29 cellular contexts compared by ENCODE assay signal in the genomic region with DNA sequence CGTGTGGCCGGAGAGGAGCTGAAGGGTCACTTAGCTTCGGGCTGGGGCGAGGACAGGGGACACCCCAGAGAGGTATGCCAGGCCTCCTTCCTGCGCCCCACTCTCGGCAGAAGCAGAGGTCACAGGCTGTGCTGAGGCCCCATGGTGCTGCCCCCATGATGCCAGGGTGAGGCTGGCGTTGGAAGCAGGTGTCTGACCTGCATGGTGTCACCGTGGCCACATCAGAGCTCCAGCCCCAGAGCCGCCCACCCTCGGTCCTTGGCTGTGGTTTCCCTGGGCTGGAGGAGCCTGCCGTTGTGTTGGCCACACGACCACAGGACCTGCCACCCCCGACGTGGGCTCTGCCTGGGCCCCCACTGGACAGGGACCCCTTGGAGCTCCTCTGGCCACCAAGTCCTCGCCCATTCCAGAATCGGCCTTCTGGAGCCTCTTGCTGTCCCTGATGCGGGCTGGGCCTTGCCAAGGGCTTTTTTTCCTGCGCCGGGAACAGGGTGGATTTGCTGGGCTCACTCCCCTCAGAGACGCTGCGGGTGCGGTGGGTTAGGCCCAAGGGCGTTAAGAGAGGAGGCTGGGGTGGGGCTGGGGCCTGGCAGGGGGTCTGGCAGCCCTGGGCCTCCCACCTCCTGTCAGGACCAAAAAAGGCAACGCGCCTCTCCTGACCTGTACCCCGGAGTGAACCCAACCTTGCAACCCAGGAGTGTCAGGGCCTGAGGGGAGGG. TPM values are rescaled to one million over a fixed set of nuclear protein-coding genes. Genes with fewer than 3 reads are reported as not detected.
DNase-seq lines count a peak whose midpoint lies in the region; TF ChIP-seq lines count a peak whose summit lies in the region.
"Had no signal": no experiment of that assay in that cellular context is flagged by ENCODE, and none has a peak within 500 bp of the region (broad histone marks: within the 10 kb centered on the region; RNA-seq: fewer than 3 reads in every experiment).

No MANE protein-coding gene starts in this region.

- peaks cover 6% of the 10 kb centered on the region for H3K36me3 ChIP-seq in breast epithelium
- H3K36me3 ChIP-seq in mammary epithelial cell (ENCODE audit: insufficient read depth, low read length): peaks cover 4% of the 10 kb centered on the region
- H3K36me3 ChIP-seq in prostate gland: peaks cover 0 to 33% of the 10 kb centered on the region in 2 donors
- H3K36me3 ChIP-seq in vagina: peaks cover 0 to 49% of the 10 kb centered on the region in 2 donors
- H3K36me3 ChIP-seq in adrenal gland (replicated peaks in 1 of 2): peaks cover 0 to 66% of the 10 kb centered on the region in 2 donors
- H3K36me3 ChIP-seq: neutrophil had no signal

- H3K4me2 ChIP-seq in mammary epithelial cell (ENCODE audit: insufficient read depth, low read depth, low read length): no peak overlapping the region

- TF ChIP-seq CTCF in breast epithelium (IDR thresholded peaks at IDR 0.05) (no peak), mammary epithelial cell (conservative IDR thresholded peaks at IDR 0.05 in 1 of 2, IDR thresholded peaks at IDR 0.05 in 1 of 2; ENCODE audit: extremely low read depth in 1 of 2, insufficient read depth in 1 of 2, low read depth in 1 of 2, low read length in 2 of 2) (no peak), dorsolateral prefrontal cortex (IDR thresholded peaks at IDR 0.05 in 54 of 56, conservative IDR thresholded peaks at IDR 0.05 in 2 of 56; ENCODE audit: low read depth in 1 of 56, partially characterized antibody in 56 of 56) (no peak), prostate gland (IDR thresholded peaks at IDR 0.05) (no peak), vagina (IDR thresholded peaks at IDR 0.05) (no peak), adrenal gland (IDR thresholded peaks at IDR 0.05) (no peak)

- H3K9me3 Mint-ChIP-seq in T-helper 2 cell treated with Interferon-gamma antibody and Interleukin-4, amounts not matched to agents 5 μg/mL and 100 μg/mL, for 36 hours: no peaks in the 10 kb centered on the region
- H3K9me3 Mint-ChIP-seq: activated T-cell treated with anti-CD3 and anti-CD28 coated beads, Interleukin-2, amount 50 U/mL, for 4 hours; CD8-positive, alpha-beta T cell had no signal

- no peak overlapping the region for H3K4me3 Mint-ChIP-seq in T-helper 2 cell treated with Interferon-gamma antibody and Interleukin-4, amounts not matched to agents 5 μg/mL and 100 μg/mL, for 36 hours
- H3K4me3 Mint-ChIP-seq: activated CD4-positive, alpha-beta T cell treated with anti-CD3 and anti-CD28 coated beads for 36 hours; activated T-cell treated with anti-CD3 and anti-CD28 coated beads, Interleukin-2, amount 50 U/mL, for 4 hours; CD8-positive, alpha-beta T cell; T-helper 17 cell had no signal

- H3K9ac ChIP-seq in mammary epithelial cell (ENCODE audit: insufficient read depth, low read length): no peak overlapping the region

- dilution Hi-C loops in mammary epithelial cell (cut with HindIII; ENCODE audit: low sequenced_read_pairs): no loop called here

- no TSS peak for BruUV-seq in mammary epithelial cell (replicated peaks; lab: Mats Ljungman, UMichigan)

- no peaks in the 10 kb centered on the region for H3K27me3 ChIP-seq in breast epithelium
- H3K27me3 ChIP-seq in mammary epithelial cell (ENCODE audit: insufficient read depth, low read length): no peaks in the 10 kb centered on the region
- no peaks in the 10 kb centered on the region for H3K27me3 ChIP-seq in dorsolateral prefrontal cortex
- H3K27me3 ChIP-seq in prostate gland (replicated peaks; ENCODE audit: insufficient read depth): no peaks in the 10 kb centered on the region
- H3K27me3 ChIP-seq in vagina: no peaks in the 10 kb centered on the region
- H3K27me3 ChIP-seq in adrenal gland: no peaks in the 10 kb centered on the region
- H3K27me3 ChIP-seq: neutrophil, suprapubic skin had no signal

- H3K4me3 ChIP-seq in breast epithelium (no peak overlapping the region), mammary epithelial cell (replicated peaks in 1 of 3; ENCODE audit: insufficient read depth in 1 of 3, low read depth in 2 of 3, low read length in 3 of 3) (no peak overlapping the region), dorsolateral prefrontal cortex (no peak overlapping the region), prostate gland (no peak overlapping the region), vagina (no peak overlapping the region), adrenal gland (no peak overlapping the region)
- H3K4me3 ChIP-seq: SK-N-MC, suprapubic skin had no signal

- H3K4me1 ChIP-seq in breast epithelium (peaks cover 14 to 32% of the 10 kb centered on the region in 2 donors), mammary epithelial cell (ENCODE audit: insufficient read depth, low read length) (peaks cover 9% of the 10 kb centered on the region), prostate gland (replicated peaks) (peaks cover 19% of the 10 kb centered on the region), vagina (peaks cover 54% of the 10 kb centered on the region), adrenal gland (replicated peaks in 1 of 2) (peaks cover 0 to 32% of the 10 kb centered on the region in 2 donors)

- H3K27ac ChIP-seq in breast epithelium (peak overlapping the region; percentile 35 to 85), mammary epithelial cell (ENCODE audit: insufficient read depth, low read depth, low read length) (no peak overlapping the region), dorsolateral prefrontal cortex (peak overlapping the region in 32 of 59 donors; percentile 0 to 95 (median 76)), prostate gland (peak overlapping the region; percentile 58 to 71), vagina (peak overlapping the region; percentile 81), adrenal gland (peak overlapping the region in 1 of 5 donors; percentile 3)
- H3K27ac ChIP-seq: 22Rv1, neutrophil, SK-N-MC had no signal

- no peak overlapping the region for H2AFZ ChIP-seq in mammary epithelial cell (ENCODE audit: low read depth, low read length)

- in situ Hi-C loops in mammary epithelial cell (cut with MboI; ENCODE audit: low sequenced_read_pairs in 2 of 2): no loop called here

- no peak overlapping the region for H3K27ac Mint-ChIP-seq in T-helper 2 cell treated with Interferon-gamma antibody and Interleukin-4, amounts not matched to agents 5 μg/mL and 100 μg/mL, for 36 hours
- H3K27ac Mint-ChIP-seq: activated CD4-positive, alpha-beta T cell treated with anti-CD3 and anti-CD28 coated beads for 36 hours; CD8-positive, alpha-beta T cell; progenitor cell of endocrine pancreas; T-helper 17 cell had no signal

- TF ChIP-seq POLR2A in breast epithelium (IDR thresholded peaks at IDR 0.05) (no peak), prostate gland (IDR thresholded peaks at IDR 0.05) (no peak), vagina (IDR thresholded peaks at IDR 0.05) (no peak), adrenal gland (IDR thresholded peaks at IDR 0.05) (no peak)

- CTCF ChIA-PET in mammary epithelial cell (lab: Charles Lee; ENCODE audit: low non-redundant PET): no interaction called here

- WGBS in mammary epithelial cell (ENCODE audit: low coverage, missing lambda C conversion rate): 88% methylated on average over 17 of the region's 26 CpGs
- 85% methylated on average over 26 of the region's 26 CpGs for WGBS in prostate gland
- WGBS in adrenal gland, 4 donors: 81 to 90% (median 89%) methylated on average over 10 to 26 of the region's 26 CpGs

- DNase-seq in breast epithelium (ENCODE audit: low spot score in 2 of 2): no peak
- no peak for DNase-seq in mammary epithelial cell
- DNase-seq in dorsolateral prefrontal cortex: no peak
- no peak for DNase-seq in prostate gland (ENCODE audit: low spot score)
- DNase-seq in vagina (ENCODE audit: extremely low spot score in 2 of 2): no peak
- DNase-seq in adrenal gland: no peak
- no peak for DNase-seq in T-helper 2 cell treated with Interferon-gamma antibody and Interleukin-4, amounts not matched to agents 5 μg/mL and 100 μg/mL, for 36 hours (ENCODE audit: low spot score)
- no peak for DNase-seq in NCI-H1694 (lab: John Stamatoyannopoulos, UW)
- DNase-seq: activated CD4-positive, alpha-beta T cell treated with anti-CD3 and anti-CD28 coated beads for 36 hours; activated CD8-positive, alpha-beta memory T cell treated with anti-CD3 and anti-CD28 coated beads for 24 hours; activated T-cell treated with anti-CD3 and anti-CD28 coated beads, Interleukin-2, amount 50 U/mL, for 4 hours; CD8-positive, alpha-beta T cell; DMS153; GOT3; NCI-H146; NCI-H2171 treated with DMSO at 0.1 percent for 48 hours; stimulated activated CD4-positive, alpha-beta T cell treated with anti-CD3 and anti-CD28 coated beads, Interleukin-1b, Interleukin-23, amount 100 ng/mL, for 48 hours; T-helper 17 cell had no signal

- H3K27me3 Mint-ChIP-seq in T-helper 2 cell treated with Interferon-gamma antibody and Interleukin-4, amounts not matched to agents 5 μg/mL and 100 μg/mL, for 36 hours (ENCODE audit: low read depth): no peaks in the 10 kb centered on the region
- H3K27me3 Mint-ChIP-seq: activated CD4-positive, alpha-beta T cell treated with anti-CD3 and anti-CD28 coated beads for 36 hours; progenitor cell of endocrine pancreas; T-helper 17 cell had no signal

- H3K36me3 Mint-ChIP-seq in T-helper 2 cell treated with Interferon-gamma antibody and Interleukin-4, amounts not matched to agents 5 μg/mL and 100 μg/mL, for 36 hours (ENCODE audit: low read depth): peaks cover 5% of the 10 kb centered on the region

- H3K9me3 ChIP-seq in breast epithelium (no peaks in the 10 kb centered on the region), mammary epithelial cell (replicated peaks; ENCODE audit: insufficient read depth, low read length) (no peaks in the 10 kb centered on the region), prostate gland (no peaks in the 10 kb centered on the region), vagina (no peaks in the 10 kb centered on the region), adrenal gland (replicated peaks in 1 of 3) (no peaks in the 10 kb centered on the region)
- H3K9me3 ChIP-seq: neutrophil, suprapubic skin had no signal

- peaks cover 70% of the 10 kb centered on the region for H3K79me2 ChIP-seq in mammary epithelial cell (ENCODE audit: insufficient read depth, low read length)

- peaks cover 5% of the 10 kb centered on the region for H3K4me1 Mint-ChIP-seq in T-helper 2 cell treated with Interferon-gamma antibody and Interleukin-4, amounts not matched to agents 5 μg/mL and 100 μg/mL, for 36 hours (ENCODE audit: low read depth)

- intact Hi-C loops in breast epithelium (cut with DNase I; ENCODE audit: low total_unique reads): no loop called here
- intact Hi-C loops in mammary epithelial cell (cut with micrococcal nuclease): no loop called here
- intact Hi-C loops in dorsolateral prefrontal cortex (cut with DNase I): no loop called here
- intact Hi-C loops in prostate gland (cut with DNase I): no loop called here
- intact Hi-C loops in vagina (cut with DNase I): no loop called here
- intact Hi-C loops in adrenal gland (cut with DNase I): no loop called here

- peaks cover 2% of the 10 kb centered on the region for H4K20me1 ChIP-seq in mammary epithelial cell (ENCODE audit: insufficient read depth, low read length)

RNA-seq across cellular contexts. Expression of a gene that starts 8.2 kb away (rescaled TPM):
- total RNA-seq in breast epithelium (10 to 100 TPM; 36.8 to 44.9 (median 37.2) TPM), mammary epithelial cell (10 to 100 TPM; 38.3 to 49.9 TPM), dorsolateral prefrontal cortex (10 to 100 TPM; 23.7 to 48.6 (median 34.3) TPM), prostate gland (10 to 100 TPM; 40.4 to 71.1 TPM), vagina (37.6 TPM), adrenal gland (10 to 100 TPM; 28.7 to 53.6 (median 35.2) TPM)
- polyA plus RNA-seq in mammary epithelial cell (23.4 TPM), adrenal gland (10 to 100 TPM in 2 of 3 donors, 1 to 10 TPM in 1; 3.4 to 94.6 (median 69.6) TPM)
- 5.9 TPM for polyA minus RNA-seq in mammary epithelial cell

RNA-seq across cellular contexts. Expression of a gene that starts 15.3 kb away (rescaled TPM):
- total RNA-seq in breast epithelium (100 to 1,000 TPM; 311 to 770 (median 330) TPM), mammary epithelial cell (100 to 1,000 TPM; 184 to 302 TPM), dorsolateral prefrontal cortex (100 to 1,000 TPM; 342 to 666 (median 436) TPM), prostate gland (100 to 1,000 TPM; 472 to 927 TPM), vagina (526 TPM), adrenal gland (100 to 1,000 TPM; 193 to 444 (median 330) TPM)
- polyA plus RNA-seq in mammary epithelial cell (301 TPM), adrenal gland (100 to 1,000 TPM; 147 to 360 (median 190) TPM)
- 426 TPM for polyA minus RNA-seq in mammary epithelial cell

RNA-seq across cellular contexts. Expression of a gene that starts 51.9 kb away (rescaled TPM):
- not detected for total RNA-seq in breast epithelium
- not detected for total RNA-seq in mammary epithelial cell
- not detected for polyA plus RNA-seq in mammary epithelial cell
- not detected for polyA minus RNA-seq in mammary epithelial cell
- total RNA-seq in dorsolateral prefrontal cortex: under 1 TPM in 11 of 120 experiments, not detected in 109; 0.10 to 0.21 (median 0.17) TPM
- under 1 TPM in 1 of 2 donors, not detected in 1; 0.68 TPM for total RNA-seq in prostate gland
- total RNA-seq in vagina: not detected
- 1 to 10 TPM in 3 of 8 donors, under 1 TPM in 5; 0.32 to 2.4 (median 0.83) TPM for total RNA-seq in adrenal gland
- 1 to 10 TPM in 2 of 3 donors, not detected in 1; 3.0 to 7.4 TPM for polyA plus RNA-seq in adrenal gland
- total RNA-seq: activated T-cell treated with anti-CD3 and anti-CD28 coated beads, Interleukin-2, amount 50 U/mL, for 4 hours; fibroblast of lung; G401; glomerular endothelial cell; lung microvascular endothelial cell; RPMI7951 had no signal
- polyA plus RNA-seq: fibroblast of lung, keratinocyte had no signal

RNA-seq across cellular contexts. Expression of a gene that starts 52.4 kb away (rescaled TPM):
- total RNA-seq in breast epithelium: 1 to 10 TPM; 3.6 to 6.2 (median 5.1) TPM
- under 1 TPM in 1 of 2 donors, not detected in 1; 0.83 TPM for total RNA-seq in mammary epithelial cell
- polyA plus RNA-seq in mammary epithelial cell: not detected
- not detected for polyA minus RNA-seq in mammary epithelial cell
- 1 to 10 TPM in 111 of 120 experiments, under 1 TPM in 9; 0.39 to 6.7 (median 2.1) TPM for total RNA-seq in dorsolateral prefrontal cortex
- total RNA-seq in prostate gland: 10 to 100 TPM; 10.0 to 33.8 TPM
- total RNA-seq in vagina: 2.7 TPM
- total RNA-seq in adrenal gland: 100 to 1,000 TPM; 305 to 447 (median 355) TPM
- 100 to 1,000 TPM; 158 to 231 (median 182) TPM for polyA plus RNA-seq in adrenal gland
- total RNA-seq: fibroblast of lung, lung microvascular endothelial cell, RPMI7951 had no signal
- polyA plus RNA-seq: fibroblast of lung, keratinocyte had no signal
